In genomic region chr9:37904647-37905505, GRCh38 we compare ENCODE assay signal across 8 cellular contexts. TPM values are rescaled to one million over a fixed set of nuclear protein-coding genes. Genes with fewer than 3 reads are reported as not detected.
DNase-seq lines count a peak whose midpoint lies in the region; ATAC-seq, FAIRE-seq and TF ChIP-seq lines count a peak whose summit lies in the region.

No MANE protein-coding gene starts in this region.

- no TSS peak for BruUV-seq in mammary epithelial cell (replicated peaks; lab: Mats Ljungman, UMichigan)

- no peak for ATAC-seq in CD8-positive, alpha-beta T cell
- peak; percentile 5 for ATAC-seq in left lung
- no peak for ATAC-seq in HG02763 (IDR thresholded peaks at IDR 0.05; ENCODE audit: unreplicated experiment)

- dilution Hi-C loops in mammary epithelial cell (cut with HindIII; ENCODE audit: low sequenced_read_pairs), result no loop called here

- H3K9me3 ChIP-seq in CD8-positive, alpha-beta T cell (ENCODE audit: low read length), result no peaks in the 10 kb centered on the region
- no peaks in the 10 kb centered on the region for H3K9me3 ChIP-seq in mammary epithelial cell (replicated peaks; ENCODE audit: insufficient read depth, low read length)
- no peaks in the 10 kb centered on the region for H3K9me3 ChIP-seq in left lung
- no peaks in the 10 kb centered on the region for H3K9me3 ChIP-seq in thymus (ENCODE audit: control insufficient read depth)

- H3K36me3 ChIP-seq in CD8-positive, alpha-beta T cell (ENCODE audit: insufficient read depth, low read length), result no peaks in the 10 kb centered on the region
- H3K36me3 ChIP-seq in mammary epithelial cell (ENCODE audit: insufficient read depth, low read length) (peaks cover 2% of the 10 kb centered on the region), left lung (no peaks in the 10 kb centered on the region), thymus (ENCODE audit: control insufficient read depth, insufficient read depth) (peaks cover 4% of the 10 kb centered on the region)

- H4K20me1 ChIP-seq in mammary epithelial cell (ENCODE audit: insufficient read depth, low read length), result no peaks in the 10 kb centered on the region

- intact Hi-C loops in CD8-positive, alpha-beta T cell (cut with DNase I, micrococcal nuclease), result loop anchor here (1.0 to 5.0 kb wide), 9 partner anchors 103 to 487 kb away; partner anchors contain the start of genes DCAF10 (in 2 of the 2), EXOSC3 (in 2 of the 2), POLR1E (in 2 of the 2) and SHB (in 2 of the 2)
- intact Hi-C loops in mammary epithelial cell (cut with micrococcal nuclease) (loop anchor here (1.0 to 5.0 kb wide), 5 partner anchors 118 to 423 kb away; partner anchors contain the start of genes EXOSC3, SHB and TOMM5), left lung (cut with DNase I) (no loop called here)

- peak overlapping the region; percentile 91 for H3K4me3 Mint-ChIP-seq in CD8-positive, alpha-beta T cell

- POLR2A ChIA-PET in CD8-positive, alpha-beta T cell (lab: Charles Lee), result interaction anchor here (0.6 kb wide), 1 partner anchor 72 kb away, joined by 4 read pairs; no protein-coding TSS in a partner anchor

- H3K36me3 Mint-ChIP-seq in CD8-positive, alpha-beta T cell, result peaks cover 4% of the 10 kb centered on the region

- H3K4me2 ChIP-seq in mammary epithelial cell (ENCODE audit: insufficient read depth, low read depth, low read length), result peak overlapping the region; percentile 82

- H3K27ac ChIP-seq in CD8-positive, alpha-beta T cell (ENCODE audit: low read depth, low read length), result peak overlapping the region; percentile 73
- H3K27ac ChIP-seq in mammary epithelial cell (ENCODE audit: insufficient read depth, low read depth, low read length), result peak overlapping the region; percentile 67
- peak overlapping the region; percentile 77 to 97 for H3K27ac ChIP-seq in left lung
- peak overlapping the region; percentile 93 for H3K27ac ChIP-seq in thymus (ENCODE audit: low read depth)

- CTCF ChIA-PET in CD8-positive, alpha-beta T cell (lab: Charles Lee), result interaction anchor here (1.0 to 1.5 kb wide), 4 partner anchors 9 to 166 kb away, joined by 3 to 9 read pairs (median 4); no protein-coding TSS in a partner anchor
- CTCF ChIA-PET in mammary epithelial cell (lab: Charles Lee; ENCODE audit: low non-redundant PET), result no interaction called here

- TF ChIP-seq CTCF in CD8-positive, alpha-beta T cell (IDR thresholded peaks at IDR 0.05), result no peak
- TF ChIP-seq CTCF in LNCaP clone FGC (IDR thresholded peaks at IDR 0.05; ENCODE audit: control insufficient read depth, extremely low read depth, insufficient read depth), result no peak
- no peak for TF ChIP-seq CTCF in mammary epithelial cell (conservative IDR thresholded peaks at IDR 0.05 in 1 of 2, IDR thresholded peaks at IDR 0.05 in 1 of 2; ENCODE audit: extremely low read depth in 1 of 2, insufficient read depth in 1 of 2, low read depth in 1 of 2, low read length in 2 of 2)
- no peak for TF ChIP-seq CTCF in left lung (IDR thresholded peaks at IDR 0.05)

- no peaks in the 10 kb centered on the region for H3K27me3 Mint-ChIP-seq in CD8-positive, alpha-beta T cell (ENCODE audit: low read depth)

- peaks cover 22% of the 10 kb centered on the region for H3K4me1 ChIP-seq in CD8-positive, alpha-beta T cell (ENCODE audit: insufficient read depth, low read length)
- H3K4me1 ChIP-seq in mammary epithelial cell (ENCODE audit: insufficient read depth, low read length) (peaks cover 30% of the 10 kb centered on the region), left lung (peaks cover 15 to 64% of the 10 kb centered on the region in 2 donors), thymus (ENCODE audit: control insufficient read depth, insufficient read depth, low read length) (peaks cover 8% of the 10 kb centered on the region)

- peak overlapping the region; percentile 89 for H3K4me3 ChIP-seq in CD8-positive, alpha-beta T cell (ENCODE audit: low read depth, low read length)
- H3K4me3 ChIP-seq in LNCaP clone FGC (ENCODE audit: low read depth, low read length) (peak overlapping the region; percentile 75), mammary epithelial cell (replicated peaks in 1 of 3; ENCODE audit: insufficient read depth in 1 of 3, low read depth in 2 of 3, low read length in 3 of 3) (peak overlapping the region; percentile 60 to 83 (median 78)), left lung (peak overlapping the region; percentile 75 to 99), thymus (ENCODE audit: low read length) (peak overlapping the region; percentile 91)

- no peak for DNase-seq in CD8-positive, alpha-beta T cell
- DNase-seq in LNCaP clone FGC (ENCODE audit: low read depth) (no peak), mammary epithelial cell (peak; percentile 24), left lung (no peak), SIG-M5 treated with dmso at 0.1 percent for 504 hours (lab: John Stamatoyannopoulos, UW; ENCODE audit: unreplicated experiment) (no peak), H54 (ENCODE audit: insufficient read length, low spot score) (no peak)

- peak overlapping the region; percentile 94 for H3K27ac Mint-ChIP-seq in CD8-positive, alpha-beta T cell

- WGBS in mammary epithelial cell (ENCODE audit: low coverage, missing lambda C conversion rate), result 26% methylated on average over 16 of the region's 34 CpGs
- 67% methylated on average over 34 of the region's 34 CpGs for WGBS in thymus

- no peak for TF ChIP-seq POLR2A in H54 (IDR thresholded peaks at IDR 0.05; ENCODE audit: low read depth, low read length)

- peak overlapping the region; percentile 62 for H3K9ac ChIP-seq in mammary epithelial cell (ENCODE audit: insufficient read depth, low read length)

- H3K4me1 Mint-ChIP-seq in CD8-positive, alpha-beta T cell (ENCODE audit: low read depth), result peaks cover 29% of the 10 kb centered on the region

- in situ Hi-C loops in mammary epithelial cell (cut with MboI; ENCODE audit: low sequenced_read_pairs in 2 of 2), result loop anchor here (10.0 to 25.0 kb wide), 3 partner anchors 257 to 460 kb away; no protein-coding TSS in a partner anchor

- no peaks in the 10 kb centered on the region for H3K27me3 ChIP-seq in CD8-positive, alpha-beta T cell (ENCODE audit: insufficient read depth, low read length)
- H3K27me3 ChIP-seq in mammary epithelial cell (ENCODE audit: insufficient read depth, low read length), result no peaks in the 10 kb centered on the region
- H3K27me3 ChIP-seq in left lung, result no peaks in the 10 kb centered on the region
- H3K27me3 ChIP-seq in thymus (ENCODE audit: control insufficient read depth, insufficient read depth), result no peaks in the 10 kb centered on the region

- FAIRE-seq in H54 (lab: Jason Lieb, UNC), result no peak

- H3K79me2 ChIP-seq in mammary epithelial cell (ENCODE audit: insufficient read depth, low read length), result peaks cover 39% of the 10 kb centered on the region

- H2AFZ ChIP-seq in mammary epithelial cell (ENCODE audit: low read depth, low read length), result peak overlapping the region; percentile 94

- H3K9me3 Mint-ChIP-seq in CD8-positive, alpha-beta T cell, result no peaks in the 10 kb centered on the region

RNA-seq across cellular contexts. Expression of gene SLC25A51, which starts 0.9 kb away (rescaled TPM):
- 10 to 100 TPM; 14.7 to 15.2 TPM for total RNA-seq in CD8-positive, alpha-beta T cell
- 10 to 100 TPM; 30.0 to 78.0 TPM for total RNA-seq in mammary epithelial cell
- 25.0 TPM for polyA plus RNA-seq in mammary epithelial cell
- 25.6 TPM for polyA minus RNA-seq in mammary epithelial cell
- 10 to 100 TPM; 30.8 to 39.9 TPM for total RNA-seq in left lung
- polyA plus RNA-seq in thymus, result 8.6 TPM

Comparison
In these comparisons a context has a peak if more than half of its experiments do, and no peak if none do; other contexts are left out.
1. intact Hi-C loops: an anchor here in CD8-positive, alpha-beta T cell (1.0 to 5.0 kb wide) and mammary epithelial cell (1.0 to 5.0 kb wide); none called in left lung.